Comparison of ENCODE assay signal across 1 cellular context in the genomic region with DNA sequence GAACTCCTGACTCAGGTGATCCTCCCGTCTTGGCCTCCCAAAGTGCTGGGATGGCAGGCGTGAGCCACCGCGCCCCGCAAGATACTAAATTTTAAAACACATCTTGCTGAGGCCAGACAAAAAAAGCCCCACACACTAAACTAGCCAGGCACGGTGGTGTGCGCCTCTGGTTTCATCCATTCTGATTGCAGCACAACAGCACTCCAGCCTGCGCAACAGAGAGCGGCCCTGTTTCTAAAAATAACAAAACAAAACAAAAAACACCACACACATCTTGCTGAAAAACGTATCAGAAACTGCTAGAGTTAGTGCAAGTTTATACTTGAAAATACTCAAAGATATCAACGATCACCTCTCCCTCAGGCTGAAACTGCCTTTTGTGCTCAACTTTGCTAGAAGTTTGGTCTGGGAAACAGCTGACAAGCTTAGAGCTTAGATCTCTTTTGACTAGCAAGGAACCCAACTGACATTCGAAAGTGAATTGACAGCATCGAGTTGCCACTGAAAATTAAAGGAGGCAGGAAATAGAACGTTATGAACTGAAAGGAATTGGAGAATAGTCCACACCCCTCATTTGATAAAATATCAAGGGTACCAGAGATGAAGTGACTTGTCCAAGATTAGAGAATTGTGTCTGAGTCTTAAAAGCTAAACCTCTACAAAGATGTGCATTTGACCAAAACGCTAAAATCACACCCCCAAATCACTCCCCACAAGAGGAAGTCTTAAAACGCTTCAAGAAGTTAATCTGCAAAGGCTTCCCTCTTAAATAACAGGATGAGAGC.
TF ChIP-seq lines count a peak whose summit lies in the region.

No MANE protein-coding gene starts in this region.

TF ChIP-seq in H1, 55 proteins besides CTCF, POLR2A, EP300 and RAD21 (continued from another document):
- TF ChIP-seq, protein P1, sequence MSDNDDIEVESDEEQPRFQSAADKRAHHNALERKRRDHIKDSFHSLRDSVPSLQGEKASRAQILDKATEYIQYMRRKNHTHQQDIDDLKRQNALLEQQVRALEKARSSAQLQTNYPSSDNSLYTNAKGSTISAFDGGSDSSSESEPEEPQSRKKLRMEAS (IDR thresholded peaks at IDR 0.05), result no peak
- TF ChIP-seq TAF7 (optimal IDR thresholded peaks at IDR 0.05; ENCODE audit: borderline replicate concordance, low read depth, low read length) (no peak), GTF2F1 (IDR thresholded peaks at IDR 0.05; ENCODE audit: borderline replicate concordance, low read depth, low read length) (no peak), KDM4A (IDR thresholded peaks at IDR 0.05; ENCODE audit: low read depth, low read length, severe bottlenecking) (no peak), BACH1 (IDR thresholded peaks at IDR 0.05; ENCODE audit: low read length) (no peak)
